In the genomic region with DNA sequence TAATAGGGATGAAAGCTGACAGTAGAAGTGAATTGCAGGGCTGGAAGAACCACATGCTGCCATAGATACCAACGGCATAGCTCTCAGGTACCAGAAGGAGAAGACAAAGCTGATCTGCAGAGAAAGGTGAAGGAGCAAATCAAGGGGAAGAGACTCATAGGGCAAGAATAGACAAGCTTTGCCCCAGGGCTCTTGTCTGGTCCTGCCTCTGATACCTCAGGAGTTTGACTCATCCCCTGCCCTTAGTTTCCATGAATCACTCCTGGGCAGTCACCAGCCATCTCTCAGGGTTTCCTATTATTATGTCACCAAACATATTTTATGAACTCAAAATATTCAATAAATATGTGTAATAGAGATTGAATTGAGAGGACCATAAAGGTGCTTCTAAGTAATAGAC, we compare ENCODE assay signal across 19 cellular contexts.
A peak's percentile ranks its signal among the peaks of the same experiment; 100 is the strongest.
DNase-seq lines count a peak whose midpoint lies in the region; ATAC-seq, FAIRE-seq and TF ChIP-seq lines count a peak whose summit lies in the region.
"Had no signal": no experiment of that assay in that cellular context is flagged by ENCODE, and none has a peak within 500 bp of the region (broad histone marks: within the 10 kb centered on the region; RNA-seq: fewer than 3 reads in every experiment).

No MANE protein-coding gene starts in this region.

- 0 out of 2 replicates have a peak, but pooled peaks cover 3% of the 10 kb centered on the region for H3K9me2 ChIP-seq in PC-3 (replicated peaks; ENCODE audit: low read length)

- FAIRE-seq in H54 (lab: Jason Lieb, UNC): no peak
- FAIRE-seq: K562, RCC 7860 had no signal

- TF ChIP-seq CTCF in PC-3 (conservative IDR thresholded peaks at IDR 0.05; ENCODE audit: low read depth, low read length) (no peak), prostate gland (IDR thresholded peaks at IDR 0.05) (no peak)

- H3K4me1 ChIP-seq in PC-3 (ENCODE audit: insufficient read depth, low read length) (peaks cover 11% of the 10 kb centered on the region), prostate gland (replicated peaks) (no peaks in the 10 kb centered on the region)
- H3K4me1 ChIP-seq: HAP-1 had no signal

- H4K20me1 ChIP-seq in PC-3 (ENCODE audit: low read length): no peaks in the 10 kb centered on the region

- DNase-seq in HPDE6-E6E7 (ENCODE audit: extremely low spot score) (peak; percentile 91), PC-3 (peak; percentile 81), epithelial cell of prostate (ENCODE audit: low read depth, low spot score) (peak; percentile 88), prostate gland (ENCODE audit: low spot score) (no peak), H54 (ENCODE audit: insufficient read length, low spot score) (no peak)
- no peak for DNase-seq in stimulated activated effector memory CD8-positive, alpha-beta T cell treated with anti-CD3 and anti-CD28 coated beads, Interleukin-12 subunit alpha, Interleukin-12 subunit beta, amount 100 ng/mL, for 72 hours (ENCODE audit: low spot score in 2 of 2)
- DNase-seq: ACHN, AML-193, DMS 273 treated with DMSO at 0.1 percent for 48 hours, EL, NCI-H1436 treated with DMSO at 0.1 percent for 48 hours, NCI-H2081, NCI-H2227 treated with DMSO at 0.1 percent for 48 hours, NCI-H524 had no signal

- TF ChIP-seq POLR2A in prostate gland (IDR thresholded peaks at IDR 0.05) (no peak), H54 (IDR thresholded peaks at IDR 0.05; ENCODE audit: low read depth, low read length) (no peak)

- no peaks in the 10 kb centered on the region for H3K36me3 Mint-ChIP-seq in stimulated activated effector memory CD8-positive, alpha-beta T cell treated with anti-CD3 and anti-CD28 coated beads, Interleukin-12 subunit alpha, Interleukin-12 subunit beta, amount 100 ng/mL, for 72 hours
- H3K36me3 Mint-ChIP-seq: CD14-positive monocyte had no signal

- H3F3A ChIP-seq in PC-3 (ENCODE audit: low read length, unreplicated experiment): no peaks in the 10 kb centered on the region

- no peak overlapping the region for H3K27ac Mint-ChIP-seq in stimulated activated effector memory CD8-positive, alpha-beta T cell treated with anti-CD3 and anti-CD28 coated beads, Interleukin-12 subunit alpha, Interleukin-12 subunit beta, amount 100 ng/mL, for 72 hours
- H3K27ac Mint-ChIP-seq: CD14-positive monocyte had no signal

- no peaks in the 10 kb centered on the region for H3K9me3 ChIP-seq in PC-3 (ENCODE audit: low read length)
- H3K9me3 ChIP-seq in prostate gland: no peaks in the 10 kb centered on the region
- H3K9me3 ChIP-seq: HAP-1 had no signal

- H3K27ac ChIP-seq in PC-3 (ENCODE audit: low read length): no peak overlapping the region
- no peak overlapping the region for H3K27ac ChIP-seq in epithelial cell of prostate
- H3K27ac ChIP-seq in prostate gland: no peak overlapping the region

- intact Hi-C loops in PC-3 (cut with micrococcal nuclease) (no loop called here), prostate gland (cut with DNase I) (no loop called here)

- CTCF ChIA-PET in PC-3 (lab: Charles Lee): no interaction called here

- POLR2A ChIA-PET in PC-3 (lab: Charles Lee; ENCODE audit: unreplicated experiment): no interaction called here

- H3K27me3 ChIP-seq in PC-3 (ENCODE audit: low read length) (no peaks in the 10 kb centered on the region), prostate gland (replicated peaks; ENCODE audit: insufficient read depth) (no peaks in the 10 kb centered on the region)

- peaks cover 6% of the 10 kb centered on the region for H3K9me3 Mint-ChIP-seq in stimulated activated effector memory CD8-positive, alpha-beta T cell treated with anti-CD3 and anti-CD28 coated beads, Interleukin-12 subunit alpha, Interleukin-12 subunit beta, amount 100 ng/mL, for 72 hours

- H3K79me2 ChIP-seq in PC-3 (ENCODE audit: low read length): no peaks in the 10 kb centered on the region

- H3K4me1 Mint-ChIP-seq in stimulated activated effector memory CD8-positive, alpha-beta T cell treated with anti-CD3 and anti-CD28 coated beads, Interleukin-12 subunit alpha, Interleukin-12 subunit beta, amount 100 ng/mL, for 72 hours: no peaks in the 10 kb centered on the region
- H3K4me1 Mint-ChIP-seq: CD14-positive monocyte had no signal

- no peak overlapping the region for H2AFZ ChIP-seq in PC-3 (ENCODE audit: low read length)

- ATAC-seq in PC-3 (peak; percentile 77), GM18498 (IDR thresholded peaks at IDR 0.05; ENCODE audit: unreplicated experiment) (no peak)
- peak; percentile 66 for ATAC-seq in stimulated activated effector memory CD8-positive, alpha-beta T cell treated with anti-CD3 and anti-CD28 coated beads, Interleukin-12 subunit alpha, Interleukin-12 subunit beta, amount 100 ng/mL, for 72 hours
- ATAC-seq: K562 had no signal

- H3K4me3 Mint-ChIP-seq in stimulated activated effector memory CD8-positive, alpha-beta T cell treated with anti-CD3 and anti-CD28 coated beads, Interleukin-12 subunit alpha, Interleukin-12 subunit beta, amount 100 ng/mL, for 72 hours: no peak overlapping the region
- H3K4me3 Mint-ChIP-seq: CD14-positive monocyte had no signal

- H3K36me3 ChIP-seq in PC-3 (ENCODE audit: low read depth, low read length) (no peaks in the 10 kb centered on the region), prostate gland (no peaks in the 10 kb centered on the region)
- H3K36me3 ChIP-seq: HAP-1 had no signal

- WGBS in prostate gland: 31% methylated on average over 1 of the region's 1 CpG

- no TSS peak for BruUV-seq in PC-3 (replicated peaks; lab: Mats Ljungman, UMichigan)

- no peak overlapping the region for H3K4me2 ChIP-seq in PC-3 (ENCODE audit: low read length)

- no peak overlapping the region for H3K9ac ChIP-seq in PC-3 (ENCODE audit: low read length)

- H3K4me3 ChIP-seq in PC-3 (ENCODE audit: low read length): no peak overlapping the region
- H3K4me3 ChIP-seq in prostate gland: no peak overlapping the region
- H3K4me3 ChIP-seq: HAP-1, K562 had no signal

Comparison
In these comparisons a context has a peak if more than half of its experiments do, and no peak if none do; other contexts are left out.
1. DNase-seq: peak in HPDE6-E6E7 (single experiment), PC-3 (single experiment) and epithelial cell of prostate (single experiment); none in stimulated activated effector memory CD8-positive, alpha-beta T cell treated with anti-CD3 and anti-CD28 coated beads, Interleukin-12 subunit alpha, Interleukin-12 subunit beta, amount 100 ng/mL, for 72 hours (0 of 2), prostate gland (single experiment) and H54 (single experiment).